20 cellular contexts compared by ENCODE assay signal in the genomic region with DNA sequence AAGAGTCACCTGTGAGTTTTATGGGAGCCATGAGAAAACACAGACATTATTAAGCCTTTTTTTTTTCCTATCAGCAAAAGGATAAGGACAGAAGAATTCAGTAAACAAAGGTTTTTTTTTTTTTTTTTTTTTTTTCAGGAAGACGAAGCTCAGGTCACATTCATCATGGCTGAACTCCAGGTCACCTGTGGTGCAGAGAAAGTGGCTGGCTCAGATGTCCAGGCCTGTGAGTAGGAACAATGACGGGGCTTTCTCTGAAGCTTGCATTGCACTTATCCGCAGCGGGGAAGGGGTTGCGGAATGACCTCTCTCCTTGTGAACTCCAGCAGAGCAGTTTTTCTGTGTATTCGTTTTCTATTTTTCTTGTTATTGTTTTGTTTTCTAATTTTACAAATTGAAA.
DNase-seq lines count a peak whose midpoint lies in the region; ATAC-seq, FAIRE-seq and TF ChIP-seq lines count a peak whose summit lies in the region.
"Had no signal": no experiment of that assay in that cellular context is flagged by ENCODE, and none has a peak within 500 bp of the region (broad histone marks: within the 10 kb centered on the region; RNA-seq: fewer than 3 reads in every experiment).

No MANE protein-coding gene starts in this region.

- no peaks in the 10 kb centered on the region for H3F3A ChIP-seq in neural progenitor cell (ENCODE audit: low read depth)

- no peaks in the 10 kb centered on the region for H3K9me3 ChIP-seq in neural progenitor cell (ENCODE audit: low read depth)
- H3K9me3 ChIP-seq: A549, BE2C had no signal

- H3K9ac ChIP-seq in neural progenitor cell = no peak overlapping the region

- peak; percentile 59 for DNase-seq in NCI-H2029 (lab: John Stamatoyannopoulos, UW)
- DNase-seq in cerebellum (ENCODE audit: low spot score) = peak; percentile 42
- DNase-seq in neural progenitor cell (ENCODE audit: low spot score) = peak; percentile 25
- no peak for DNase-seq in frontal cortex (ENCODE audit: low spot score in 2 of 2)
- no peak for DNase-seq in Right ventricle myocardium superior
- DNase-seq: BE2C; CD4-positive, alpha-beta memory T cell; COR-L47; DMS153; DMS79 treated with DMSO at 0.1 percent for 48 hours; EL; GDM1; GOT3; H9 had no signal

- no peaks in the 10 kb centered on the region for H4K20me1 ChIP-seq in neural progenitor cell (ENCODE audit: low read depth)

- ATAC-seq in HG03439 (IDR thresholded peaks at IDR 0.05; ENCODE audit: unreplicated experiment) (no peak), Right ventricle myocardium superior (ENCODE audit: poor library complexity) (no peak)
- ATAC-seq: A549 had no signal

- no peak overlapping the region for H2AFZ ChIP-seq in neural progenitor cell (replicated peaks)

- no peak overlapping the region for H3K4me3 ChIP-seq in neural progenitor cell
- H3K4me3 ChIP-seq: A549 had no signal

- no peaks in the 10 kb centered on the region for H3K36me3 ChIP-seq in neural progenitor cell
- H3K36me3 ChIP-seq: BE2C had no signal

- intact Hi-C loops in Right ventricle myocardium superior (cut with DNase I) = no loop called here

- H3K4me1 Mint-ChIP-seq in neural progenitor cell = peaks cover 5% of the 10 kb centered on the region
- H3K4me1 Mint-ChIP-seq: CD4-positive, alpha-beta memory T cell had no signal

- no peaks in the 10 kb centered on the region for H3K4me1 ChIP-seq in neural progenitor cell
- H3K4me1 ChIP-seq: A549, BE2C had no signal

- H3K79me2 ChIP-seq in neural progenitor cell (ENCODE audit: low read depth) = no peaks in the 10 kb centered on the region

- peak overlapping the region; percentile 43 for H3K27ac Mint-ChIP-seq in neural progenitor cell
- H3K27ac Mint-ChIP-seq: CD4-positive, alpha-beta memory T cell; H9 had no signal

- no peak overlapping the region for H3K27ac ChIP-seq in neural progenitor cell
- H3K27ac ChIP-seq: A549, C4-2B, HL-60 had no signal

- no peaks in the 10 kb centered on the region for H3K36me3 Mint-ChIP-seq in neural progenitor cell
- H3K36me3 Mint-ChIP-seq: CD4-positive, alpha-beta memory T cell had no signal

- no peak for FAIRE-seq in frontal cortex (lab: Jason Lieb, UNC)
- FAIRE-seq: A549, D721Med, GM19239 had no signal

- no peaks in the 10 kb centered on the region for H3K27me3 ChIP-seq in neural progenitor cell
- H3K27me3 ChIP-seq: BE2C had no signal

- H3K4me2 ChIP-seq in neural progenitor cell = no peak overlapping the region
- H3K4me2 ChIP-seq: A549 had no signal

- peaks cover 3% of the 10 kb centered on the region for H3K27me3 Mint-ChIP-seq in neural progenitor cell (ENCODE audit: insufficient read depth, low read depth)
- H3K27me3 Mint-ChIP-seq: CD4-positive, alpha-beta memory T cell had no signal

- H3K9me3 Mint-ChIP-seq in neural progenitor cell = no peaks in the 10 kb centered on the region
- H3K9me3 Mint-ChIP-seq: H9 had no signal

- H3K4me3 Mint-ChIP-seq in neural progenitor cell = no peak overlapping the region
- H3K4me3 Mint-ChIP-seq: CD4-positive, alpha-beta memory T cell; H9 had no signal

- TF ChIP-seq CTCF in neural progenitor cell (IDR thresholded peaks at IDR 0.05) = no peak

Comparison
In these comparisons a context has a peak if more than half of its experiments do, and no peak if none do; other contexts are left out.
1. DNase-seq: peak in NCI-H2029 (single experiment), cerebellum (single experiment) and neural progenitor cell (single experiment); none in frontal cortex (0 of 2) and Right ventricle myocardium superior (single experiment).